Comparison of ENCODE assay signal across 11 cellular contexts in genomic region chr7:143391462-143392404, GRCh38. TPM values are rescaled to one million over a fixed set of nuclear protein-coding genes. Genes with fewer than 3 reads are reported as not detected.
DNase-seq lines count a peak whose midpoint lies in the region; ATAC-seq and TF ChIP-seq lines count a peak whose summit lies in the region.
"Had no signal": no experiment of that assay in that cellular context is flagged by ENCODE, and none has a peak within 500 bp of the region (broad histone marks: within the 10 kb centered on the region; RNA-seq: fewer than 3 reads in every experiment).

No MANE protein-coding gene starts in this region.

- peaks cover 19% of the 10 kb centered on the region for H3K4me1 ChIP-seq in ovary (ENCODE audit: insufficient read depth)

- H3K36me3 ChIP-seq in ovary, result no peaks in the 10 kb centered on the region

- WGBS in ovary, 3 donors, result 15 to 21% (median 21%) methylated on average over 24 of the region's 24 CpGs

- TF ChIP-seq CTCF in ovary (IDR thresholded peaks at IDR 0.05), result no peak

- H3K27ac Mint-ChIP-seq in activated T-helper 17 cell treated with anti-CD3 and anti-CD28 coated beads, Interleukin-2, amount 50 U/mL, for 72 hours, result peak overlapping the region; percentile 22

- H3K27me3 Mint-ChIP-seq in activated T-helper 17 cell treated with anti-CD3 and anti-CD28 coated beads, Interleukin-2, amount 50 U/mL, for 72 hours, result no peaks in the 10 kb centered on the region

- no peak for TF ChIP-seq POLR2A in ovary (IDR thresholded peaks at IDR 0.05)

- intact Hi-C loops in ovary (cut with DNase I), result no loop called here

- H3K9me3 Mint-ChIP-seq in activated T-helper 17 cell treated with anti-CD3 and anti-CD28 coated beads, Interleukin-2, amount 50 U/mL, for 72 hours, result no peaks in the 10 kb centered on the region

- H3K4me1 Mint-ChIP-seq in activated T-helper 17 cell treated with anti-CD3 and anti-CD28 coated beads, Interleukin-2, amount 50 U/mL, for 72 hours, result peaks cover 8% of the 10 kb centered on the region

- ATAC-seq in activated T-helper 17 cell treated with anti-CD3 and anti-CD28 coated beads, Interleukin-2, amount 50 U/mL, for 72 hours (replicated peaks), result no peak
- ATAC-seq in GM21526 (IDR thresholded peaks at IDR 0.05; ENCODE audit: low FRiP score, unreplicated experiment), result no peak

- no peak overlapping the region for H3K4me3 Mint-ChIP-seq in activated T-helper 17 cell treated with anti-CD3 and anti-CD28 coated beads, Interleukin-2, amount 50 U/mL, for 72 hours

- H3K27ac ChIP-seq in ovary, result peak overlapping the region; percentile 23 to 73

- H3K9me3 ChIP-seq in ovary, result no peaks in the 10 kb centered on the region

- peaks cover 56% of the 10 kb centered on the region for H3K36me3 Mint-ChIP-seq in activated T-helper 17 cell treated with anti-CD3 and anti-CD28 coated beads, Interleukin-2, amount 50 U/mL, for 72 hours (ENCODE audit: low read depth)

- no peak overlapping the region for H3K4me3 ChIP-seq in ovary

- H3K27me3 ChIP-seq in ovary, result no peaks in the 10 kb centered on the region

- TF ChIP-seq EP300 in ovary (IDR thresholded peaks at IDR 0.05), result no peak

- DNase-seq in AG20443 (ENCODE audit: low spot score) (peak; percentile 94), glomerular visceral epithelial cell (ENCODE audit: extremely low spot score) (peak; percentile 46), ovary (peak; percentile 56 to 77 (median 68)), C1 segment of cervical spinal cord (lab: John Stamatoyannopoulos, UW) (no peak), KG1 (lab: John Stamatoyannopoulos, UW) (no peak), NCI-H146 treated with DMSO at 0.1 percent for 48 hours (lab: John Stamatoyannopoulos, UW; ENCODE audit: unreplicated experiment) (no peak)
- DNase-seq: activated gamma-delta T cell treated with Interleukin-2 at 50 U/mL for 16 hours, midbrain, SIG-M5 had no signal

RNA-seq across cellular contexts. Expression of gene ZYX, which starts 10.6 kb away (rescaled TPM):
- total RNA-seq in activated T-helper 17 cell treated with anti-CD3 and anti-CD28 coated beads, Interleukin-2, amount 50 U/mL, for 72 hours, result 100 to 1,000 TPM; 116 to 146 TPM
- total RNA-seq in ovary, result 100 to 1,000 TPM in 5 of 7 donors, 10 to 100 TPM in 2; 44.2 to 282 (median 195) TPM
- polyA plus RNA-seq in ovary, result 100 to 1,000 TPM in 1 of 2 donors, 10 to 100 TPM in 1; 91.8 to 109 TPM

RNA-seq across cellular contexts. Expression of gene EPHA1, which starts 16.9 kb away (rescaled TPM):
- 1 to 10 TPM in 1 of 2 donors, under 1 TPM in 1; 0.65 to 1.8 TPM for total RNA-seq in activated T-helper 17 cell treated with anti-CD3 and anti-CD28 coated beads, Interleukin-2, amount 50 U/mL, for 72 hours
- total RNA-seq in ovary, result 10 to 100 TPM in 1 of 7 donors, 1 to 10 TPM in 4, under 1 TPM in 1, not detected in 1; 0.40 to 21.3 (median 2.6) TPM
- polyA plus RNA-seq in ovary, result under 1 TPM; 0.21 to 0.45 TPM

RNA-seq across cellular contexts. Expression of gene FAM131B, which starts 29.2 kb away (rescaled TPM):
- 1 to 10 TPM in 1 of 2 donors, under 1 TPM in 1; 0.85 to 1.1 TPM for total RNA-seq in activated T-helper 17 cell treated with anti-CD3 and anti-CD28 coated beads, Interleukin-2, amount 50 U/mL, for 72 hours
- under 1 TPM; 0.34 to 0.99 (median 0.79) TPM for total RNA-seq in ovary
- polyA plus RNA-seq in ovary, result under 1 TPM; 0.29 to 0.83 TPM

RNA-seq across cellular contexts. Expression of gene TAS2R60, which starts 51.5 kb away (rescaled TPM):
- total RNA-seq in activated T-helper 17 cell treated with anti-CD3 and anti-CD28 coated beads, Interleukin-2, amount 50 U/mL, for 72 hours, result not detected
- under 1 TPM in 1 of 7 donors, not detected in 6; 0.98 TPM for total RNA-seq in ovary
- not detected for polyA plus RNA-seq in ovary

Comparison
In these comparisons a context has a peak if more than half of its experiments do, and no peak if none do; other contexts are left out.
1. DNase-seq: peak in AG20443 (single experiment), glomerular visceral epithelial cell (single experiment) and ovary (5 of 5); none in C1 segment of cervical spinal cord (0 of 14), KG1 (single experiment) and NCI-H146 treated with DMSO at 0.1 percent for 48 hours (single experiment).